8 cellular contexts compared by ENCODE assay signal in the genomic region with DNA sequence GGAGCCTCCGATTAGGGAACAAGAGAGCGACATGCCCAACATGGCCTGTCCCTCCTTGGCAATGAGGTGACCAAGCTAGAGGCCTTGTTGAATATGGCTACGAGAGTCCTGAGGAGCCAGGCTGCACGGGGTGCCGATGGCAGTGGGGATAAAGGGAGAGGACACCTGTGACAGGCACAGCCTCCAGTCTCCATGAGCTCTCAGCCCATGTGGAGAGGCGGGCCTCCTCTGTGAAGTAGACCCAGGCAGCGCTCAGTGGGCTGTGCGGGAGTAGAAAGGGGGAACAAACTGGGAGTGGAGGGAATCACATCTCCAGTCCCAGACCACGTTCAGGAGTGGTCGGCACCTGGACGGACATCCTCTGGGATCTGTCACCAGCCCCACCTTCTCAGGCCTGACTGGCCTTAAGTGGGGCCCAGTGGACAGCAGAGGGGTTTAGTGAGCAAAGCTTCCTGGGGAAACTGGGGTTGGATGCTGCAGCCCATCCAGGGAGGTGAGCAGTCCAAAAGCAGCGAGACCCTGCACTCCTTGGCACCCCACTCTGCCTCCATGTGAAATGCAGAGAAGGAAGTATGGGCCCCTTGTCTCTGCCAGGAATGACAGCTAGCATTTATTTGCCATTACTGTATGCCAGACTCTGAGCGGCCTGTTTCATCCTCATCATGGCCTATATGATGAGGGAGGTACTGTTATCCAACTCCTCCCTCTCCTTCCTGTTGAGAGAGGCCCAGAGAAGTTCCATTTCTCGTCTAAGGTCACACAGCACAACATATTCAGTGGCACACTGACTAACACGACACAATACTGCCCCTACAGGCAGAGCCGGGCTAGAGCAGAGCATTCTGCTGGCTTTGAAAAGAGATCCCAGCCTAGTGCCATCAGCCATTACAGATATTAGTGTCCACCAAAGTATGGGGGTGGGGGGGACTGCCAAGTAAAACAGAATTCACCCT. TPM values are rescaled to one million over a fixed set of nuclear protein-coding genes. Genes with fewer than 3 reads are reported as not detected.
DNase-seq lines count a peak whose midpoint lies in the region; ATAC-seq and TF ChIP-seq lines count a peak whose summit lies in the region.

No MANE protein-coding gene starts in this region.

- H3K27me3 Mint-ChIP-seq in brain = peaks cover 23% of the 10 kb centered on the region

- H3K9me3 Mint-ChIP-seq in brain = peaks cover 0 to 2% (median 0%) of the 10 kb centered on the region in 5 experiments

- H3K4me3 Mint-ChIP-seq in brain = peak overlapping the region in 2 of 5 experiments; percentile 48 to 61

- peak overlapping the region in 3 of 5 experiments; percentile 86 to 89 (median 89) for H3K27ac Mint-ChIP-seq in brain

- H3K27me3 ChIP-seq in MG63 = no peaks in the 10 kb centered on the region

- no peaks in the 10 kb centered on the region for H3K36me3 Mint-ChIP-seq in brain

- no peaks in the 10 kb centered on the region for H3K9me3 ChIP-seq in MG63

- H3K36me3 ChIP-seq in MG63 = no peaks in the 10 kb centered on the region

- no peak for ATAC-seq in GM21576 (IDR thresholded peaks at IDR 0.05; ENCODE audit: unreplicated experiment)

- H3K4me3 ChIP-seq in MG63 = no peak overlapping the region

- DNase-seq in NCI-H1417 (lab: John Stamatoyannopoulos, UW) (peak; percentile 6 to 47 (median 42)), NCI-H1417 treated with DMSO at 0.1 percent for 48 hours (lab: John Stamatoyannopoulos, UW) (no peak), MG63 (peak; percentile 70), T-helper 9 cell (peak; percentile 39), inferior parietal cortex (ENCODE audit: extremely low spot score) (peak; percentile 61), smooth muscle cell of the brain vasculature (ENCODE audit: low read depth, low spot score) (peak; percentile 86)

- peak; percentile 63 to 69 for TF ChIP-seq CTCF in brain (conservative IDR thresholded peaks at IDR 0.05)

- peaks cover 72% of the 10 kb centered on the region for H3K4me1 Mint-ChIP-seq in brain

RNA-seq across cellular contexts. Expression of a gene that starts 4.5 kb away (rescaled TPM):
- not detected in 2 replicates for total RNA-seq in MG63 (2014; rRNA removed; shearing (Covaris generic); ENCODE audit: low replicate concordance)
- polyA plus RNA-seq in brain (ENCODE audit: insufficient read depth, low read depth, low replicate concordance) = not detected
